Comparison of ENCODE assay signal across 21 cellular contexts in the genomic region with DNA sequence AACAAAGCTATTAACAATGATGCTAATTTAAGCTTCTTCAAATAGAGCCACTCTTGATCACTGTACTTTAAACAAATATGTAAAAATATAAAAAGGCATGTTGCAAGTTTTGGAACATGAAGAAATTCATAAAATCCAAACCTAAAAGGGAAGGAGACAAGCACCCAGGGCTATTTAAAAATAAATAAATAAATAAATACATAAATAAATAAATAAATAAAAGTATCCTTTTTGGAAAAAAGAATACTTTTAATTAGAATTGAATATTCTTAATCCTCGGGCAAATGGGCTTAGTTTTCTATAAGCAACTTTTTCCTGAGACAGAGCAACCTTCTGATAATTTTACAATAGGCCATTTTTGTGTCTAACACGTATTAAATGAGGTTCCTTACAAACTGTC.
DNase-seq lines count a peak whose midpoint lies in the region; ATAC-seq, FAIRE-seq and TF ChIP-seq lines count a peak whose summit lies in the region.
"Had no signal": no experiment of that assay in that cellular context is flagged by ENCODE, and none has a peak within 500 bp of the region (broad histone marks: within the 10 kb centered on the region; RNA-seq: fewer than 3 reads in every experiment).

No MANE protein-coding gene starts in this region.

- H3K4me2 ChIP-seq in A549: no peak overlapping the region
- H3K4me2 ChIP-seq: GM23338 had no signal

- H3K36me3 ChIP-seq in kidney (ENCODE audit: control insufficient read depth in 1 of 2, insufficient read depth in 2 of 2, low read length in 2 of 2) (no peaks in the 10 kb centered on the region), transverse colon (no peaks in the 10 kb centered on the region)

- TF ChIP-seq POLR2A in A549 (IDR thresholded peaks at IDR 0.05; ENCODE audit: low read length) (no peak), transverse colon (IDR thresholded peaks at IDR 0.05) (no peak)

- H3K4me1 ChIP-seq in A549 (no peaks in the 10 kb centered on the region), kidney (ENCODE audit: control insufficient read depth in 1 of 2, insufficient read depth in 1 of 2, low read depth in 1 of 2, low read length in 2 of 2) (no peaks in the 10 kb centered on the region), transverse colon (peaks cover 0 to 56% (median 26%) of the 10 kb centered on the region in 4 donors)

- DNase-seq in A549 (ENCODE audit: low read depth in 1 of 2, low spot score in 1 of 2): no peak
- DNase-seq in kidney: no peak
- no peak for DNase-seq in transverse colon
- DNase-seq in inferior parietal cortex (ENCODE audit: extremely low spot score): no peak
- no peak for DNase-seq in NCI-H1436 (lab: John Stamatoyannopoulos, UW)
- DNase-seq: 8988T; ACHN; AML-193; Caco-2; CD4-positive, alpha-beta T cell; HCEC 1CT; HFFc6 had no signal

- H3K27ac ChIP-seq in A549 (no peak overlapping the region), kidney (ENCODE audit: low read depth in 2 of 2, low read length in 2 of 2) (no peak overlapping the region), transverse colon (peak overlapping the region in 3 of 4 donors; percentile 61 to 71 (median 65))
- H3K27ac ChIP-seq: C4-2B had no signal

- FAIRE-seq in A549 (lab: Jason Lieb, UNC) (no peak), endometrium (lab: Jason Lieb, UNC) (peak; percentile 41), kidney (lab: Jason Lieb, UNC) (peak; percentile 38)
- FAIRE-seq: D721Med, G401.6, GM12892, GM18507, HepG2 had no signal

- no peaks in the 10 kb centered on the region for H3K27me3 ChIP-seq in transverse colon

- H3K4me3 ChIP-seq in A549: no peak overlapping the region
- no peak overlapping the region for H3K4me3 ChIP-seq in kidney (ENCODE audit: low read length in 2 of 2)
- H3K4me3 ChIP-seq in transverse colon: no peak overlapping the region
- H3K4me3 ChIP-seq: GM23338 had no signal

- in situ Hi-C loops in transverse colon (cut with MboI; ENCODE audit: low pct_ligation_motif_present in 1 of 4, low pct_unique_long_range_greater_than_20kb in 1 of 4, low sequenced_read_pairs in 3 of 4): loop anchor here in 1 of 4 donors (25.0 kb wide), 2 partner anchors 96 to 154 kb away; a partner anchor contains a TSS

- TF ChIP-seq EP300 in A549 (IDR thresholded peaks at IDR 0.05) (no peak), transverse colon (IDR thresholded peaks at IDR 0.05; ENCODE audit: low read depth) (no peak)

- CTCF ChIA-PET in A549 (lab: Yijun Ruan, JAX): interaction anchor here (0.8 kb wide), 1 partner anchor 24 kb away, joined by 3 read pairs; no protein-coding TSS in a partner anchor

- intact Hi-C loops in kidney (cut with DNase I): no loop called here
- intact Hi-C loops in transverse colon (cut with DNase I; ENCODE audit: low total_unique reads): no loop called here

- H3K9ac ChIP-seq in kidney (ENCODE audit: low read length in 2 of 2): no peak overlapping the region

- no peaks in the 10 kb centered on the region for H3K9me3 ChIP-seq in A549
- no peaks in the 10 kb centered on the region for H3K9me3 ChIP-seq in kidney (ENCODE audit: control insufficient read depth in 1 of 2, low read length in 2 of 2)
- no peaks in the 10 kb centered on the region for H3K9me3 ChIP-seq in transverse colon
- H3K9me3 ChIP-seq: Caco-2 had no signal

- ATAC-seq in A549 (no peak), HG03097 (IDR thresholded peaks at IDR 0.05; ENCODE audit: low FRiP score, unreplicated experiment) (no peak)
- ATAC-seq: GM23338, HepG2 had no signal

- TF ChIP-seq RAD21 in A549 (conservative IDR thresholded peaks at IDR 0.05 in 1 of 2, IDR thresholded peaks at IDR 0.05 in 1 of 2): no peak

- no peak for TF ChIP-seq CTCF in A549 (IDR thresholded peaks at IDR 0.05)
- TF ChIP-seq CTCF in kidney (IDR thresholded peaks at IDR 0.05; ENCODE audit: borderline replicate concordance, extremely low read depth, insufficient read depth): no peak
- TF ChIP-seq CTCF in transverse colon (IDR thresholded peaks at IDR 0.05): no peak

- POLR2A ChIA-PET in A549 (lab: Yijun Ruan, JAX): no interaction called here

- WGBS in A549 (ENCODE audit: missing lambda C conversion rate): 4% methylated on average over 2 of the region's 2 CpGs
- 82 to 88% methylated on average over 2 of the region's 2 CpGs for WGBS in transverse colon (ENCODE audit: low coverage in 1 of 2), 2 donors

TF ChIP-seq in A549, 52 proteins besides CTCF, POLR2A, EP300 and RAD21:
- peak; percentile 96 for TF ChIP-seq ZC3H11A (IDR thresholded peaks at IDR 0.05)
- TF ChIP-seq HOXA7 (CRISPR knock-in tag; IDR thresholded peaks at IDR 0.05): no peak
TF ChIP-seq in A549: peak in this region for 1.

Comparison
In these comparisons a context has a peak if more than half of its experiments do, and no peak if none do; other contexts are left out.
1. H3K27ac ChIP-seq: peak in transverse colon (3 of 4); none in A549 (0 of 2) and kidney (0 of 2).